ENCODE assay signal across 11 cellular contexts in genomic region chr6:73216859-73217258, GRCh38. TPM values are rescaled to one million over a fixed set of nuclear protein-coding genes. Genes with fewer than 3 reads are reported as not detected.
"Had no signal": no experiment of that assay in that cellular context is flagged by ENCODE, and none has a peak within 500 bp of the region (broad histone marks: within the 10 kb centered on the region; RNA-seq: fewer than 3 reads in every experiment).

No MANE protein-coding gene starts in this region.

- DNase-seq: GM23248, GOT3, H7, H9, HCEC 1CT, HFFc6 had no signal

- H2AFZ ChIP-seq: GM23248, GM23338 had no signal

- H3K4me3 ChIP-seq: GM23248, GM23338, HAP-1 had no signal

- H3K4me2 ChIP-seq: GM23338 had no signal

- H3K9me3 ChIP-seq: HAP-1 had no signal

- H3K27ac ChIP-seq: GM23248 had no signal

- ATAC-seq: GM23338, HCT116 had no signal

- FAIRE-seq: H1 had no signal

- H3K36me3 ChIP-seq: HAP-1 had no signal

- H3K4me1 ChIP-seq: HAP-1 had no signal

- H3K9ac ChIP-seq: GM23248 had no signal

RNA-seq across cellular contexts. Expression of gene KHDC1L, which starts 8.4 kb away (rescaled TPM):
- total RNA-seq: GM23248, GM23338, H1, H4, H9 had no signal
- polyA plus RNA-seq: GM23248, GM23338 had no signal
